Comparison of ENCODE assay signal across 1 cellular context in genomic region chr12:93441617-93442410, GRCh38.
TF ChIP-seq lines count a peak whose summit lies in the region.

Gene UBE2N (minus strand): TSS chr12:93441947. CDS start chr12:93441884, 63 bp downstream.

TF ChIP-seq in H1, 55 proteins besides CTCF, POLR2A, EP300 and RAD21:
- TF ChIP-seq TCF12 (IDR thresholded peaks at IDR 0.05; ENCODE audit: low read depth, low read length) (no peak), MAX (IDR thresholded peaks at IDR 0.05) (peak; percentile 70; the same call in 1 of the 2 replicates), HDAC6 (IDR thresholded peaks at IDR 0.05; ENCODE audit: low read depth, low read length) (no peak), RFX5 (IDR thresholded peaks at IDR 0.05; ENCODE audit: borderline replicate concordance, low read depth, low read length) (no peak), NANOG (IDR thresholded peaks at IDR 0.05; ENCODE audit: insufficient read depth, low read depth, low read length, poor library complexity, severe bottlenecking) (no peak), SIN3A (conservative IDR thresholded peaks at IDR 0.05 in 1 of 2, IDR thresholded peaks at IDR 0.05 in 1 of 2; ENCODE audit: low read depth in 1 of 2, low read length in 2 of 2) (peak in 1 of 2 experiments; percentile 78; a peak in 1 of 4 replicates), CHD1 (IDR thresholded peaks at IDR 0.05; ENCODE audit: low read depth, low read length) (no peak), RBBP5 (IDR thresholded peaks at IDR 0.05; ENCODE audit: borderline replicate concordance, low read depth, low read length) (peak; percentile 22; the same call in 1 of the 2 replicates), TBP (IDR thresholded peaks at IDR 0.05; ENCODE audit: low read depth, low read length) (peak; percentile 69), KDM4A (IDR thresholded peaks at IDR 0.05; ENCODE audit: low read depth, low read length, severe bottlenecking) (peak; percentile 81), SUZ12 (IDR thresholded peaks at IDR 0.05; ENCODE audit: low read length) (peak; percentile 56; the same call in 1 of the 2 replicates), ATF2 (IDR thresholded peaks at IDR 0.05; ENCODE audit: low read length) (no peak), EZH2 (IDR thresholded peaks at IDR 0.05; ENCODE audit: low read depth, low read length, severe bottlenecking) (no peak), MAFK (IDR thresholded peaks at IDR 0.05; ENCODE audit: low read depth, low read length) (no peak), TEAD4 (IDR thresholded peaks at IDR 0.05; ENCODE audit: low read depth, low read length) (peak; percentile 15; the same call in 1 of the 2 replicates), SP1 (IDR thresholded peaks at IDR 0.05; ENCODE audit: low read depth, low read length) (no peak), ASH2L (IDR thresholded peaks at IDR 0.05; ENCODE audit: low read length) (peak; percentile 74), CREB1 (IDR thresholded peaks at IDR 0.05) (peak; percentile 84), CHD2 (IDR thresholded peaks at IDR 0.05; ENCODE audit: low read length) (peak; percentile 74), SRF (IDR thresholded peaks at IDR 0.05; ENCODE audit: low read depth, low read length) (no peak), KDM1A (IDR thresholded peaks at IDR 0.05; ENCODE audit: borderline replicate concordance, low read length) (no peak), CTBP2 (IDR thresholded peaks at IDR 0.05; ENCODE audit: borderline replicate concordance, insufficient read depth, insufficient read length, low read length) (no peak), BACH1 (IDR thresholded peaks at IDR 0.05; ENCODE audit: low read length) (peak; percentile 87), CBX5 (IDR thresholded peaks at IDR 0.05; ENCODE audit: low read depth, low read length) (no peak), SP4 (IDR thresholded peaks at IDR 0.05; ENCODE audit: low read length) (0 out of 2 replicates have a peak, but pooled peaks have one; percentile 37), GABPA (IDR thresholded peaks at IDR 0.05; ENCODE audit: borderline replicate concordance, insufficient read depth, low read length) (peak; percentile 73), YY1 (IDR thresholded peaks at IDR 0.05; ENCODE audit: low read depth, low read length) (peak; percentile 85), BCL11A (IDR thresholded peaks at IDR 0.05; ENCODE audit: low read depth in 2 of 2, low read length in 2 of 2) (no peak), ATF3 (IDR thresholded peaks at IDR 0.05; ENCODE audit: insufficient read depth, low read depth, low read length) (no peak), SAP30 (IDR thresholded peaks at IDR 0.05; ENCODE audit: insufficient read depth, insufficient replicate concordance, low read length) (no peak), CBX8 (IDR thresholded peaks at IDR 0.05; ENCODE audit: borderline replicate concordance, low read depth, low read length) (no peak), TAF1 (IDR thresholded peaks at IDR 0.05; ENCODE audit: low read depth, low read length) (peak; percentile 71), FOSL1 (IDR thresholded peaks at IDR 0.05; ENCODE audit: insufficient read depth, low read depth, low read length) (no peak), POLR2AphosphoS5 (IDR thresholded peaks at IDR 0.05; ENCODE audit: low read depth, low read length) (peak; percentile 91), CHD7 (IDR thresholded peaks at IDR 0.05; ENCODE audit: insufficient replicate concordance, low read length) (no peak), BRCA1 (IDR thresholded peaks at IDR 0.05; ENCODE audit: low read depth, low read length) (no peak), E2F6 (IDR thresholded peaks at IDR 0.05) (no peak; the same call in none of the 2 replicates), CEBPB (IDR thresholded peaks at IDR 0.05; ENCODE audit: low read depth, low read length) (no peak), RNF2 (IDR thresholded peaks at IDR 0.05; ENCODE audit: borderline replicate concordance, low read depth, low read length, missing control alignments, poor library complexity, severe bottlenecking) (no peak), HDAC2 (IDR thresholded peaks at IDR 0.05; ENCODE audit: borderline replicate concordance in 1 of 2, low read depth in 2 of 2, low read length in 2 of 2) (peak; percentile 36 to 75; a peak in 2 of 4 replicates), ZNF274 (IDR thresholded peaks at IDR 0.05; ENCODE audit: borderline replicate concordance, extremely low read depth, low read length) (no peak), SIRT6 (IDR thresholded peaks at IDR 0.05; ENCODE audit: low read length) (no peak), EGR1 (IDR thresholded peaks at IDR 0.05; ENCODE audit: borderline replicate concordance, low read depth, low read length) (no peak), SIX5 (IDR thresholded peaks at IDR 0.05; ENCODE audit: low read depth, low read length) (peak; percentile 31; the same call in 1 of the 2 replicates), NRF1 (IDR thresholded peaks at IDR 0.05; ENCODE audit: low read depth, low read length) (no peak), TAF7 (optimal IDR thresholded peaks at IDR 0.05; ENCODE audit: borderline replicate concordance, low read depth, low read length) (peak; percentile 67), KDM5A (IDR thresholded peaks at IDR 0.05; ENCODE audit: low read length) (no peak; the same call in 1 of the 2 replicates), PHF8 (conservative IDR thresholded peaks at IDR 0.05; ENCODE audit: low read depth, low read length) (peak; percentile 96), POU5F1 (IDR thresholded peaks at IDR 0.05; ENCODE audit: low read depth, low read length) (no peak), SP2 (IDR thresholded peaks at IDR 0.05; ENCODE audit: low read length) (no peak), JUN (IDR thresholded peaks at IDR 0.05; ENCODE audit: low read depth, low read length) (no peak)
